ENCODE assay signal across 19 cellular contexts in genomic region chr3:109191431-109191830, GRCh38. TPM values are rescaled to one million over a fixed set of nuclear protein-coding genes. Genes with fewer than 3 reads are reported as not detected.
A peak's percentile ranks its signal among the peaks of the same experiment; 100 is the strongest.
DNase-seq lines count a peak whose midpoint lies in the region; ATAC-seq and TF ChIP-seq lines count a peak whose summit lies in the region.
"Had no signal": no experiment of that assay in that cellular context is flagged by ENCODE, and none has a peak within 500 bp of the region (broad histone marks: within the 10 kb centered on the region; RNA-seq: fewer than 3 reads in every experiment).

No MANE protein-coding gene starts in this region.

- CTCF ChIA-PET in HEK293T (lab: Yijun Ruan, JAX): no interaction called here

- no peaks in the 10 kb centered on the region for H3K9me3 ChIP-seq in ascending aorta
- H3K9me3 ChIP-seq: BLaER1, Caco-2, HAP-1 had no signal

- DNase-seq in EL: peak; percentile 9
- DNase-seq in M059J (ENCODE audit: low read depth): peak; percentile 29
- DNase-seq in kidney glomerular epithelial cell (lab: John Stamatoyannopoulos, UW): peak; percentile 35
- no peak for DNase-seq in HEK293T (ENCODE audit: extremely low spot score)
- no peak for DNase-seq in ascending aorta (ENCODE audit: low spot score in 2 of 2)
- DNase-seq: Caco-2; CD4-positive, CD25-positive, alpha-beta regulatory T cell; CD8-positive, alpha-beta T cell; DMS153; DND-41; GF-D8; GOT3 had no signal

- no peaks in the 10 kb centered on the region for H3K27me3 ChIP-seq in ascending aorta
- H3K27me3 ChIP-seq: BLaER1 had no signal

- ATAC-seq in activated CD4-positive, CD25-positive, alpha-beta regulatory T cell treated with anti-CD3 and anti-CD28 coated beads, Interleukin-2, amount 50 U/mL, for 24 hours: no peak
- ATAC-seq: CD8-positive, alpha-beta T cell had no signal

- no peak overlapping the region for H3K4me3 ChIP-seq in ascending aorta
- H3K4me3 ChIP-seq: BLaER1, HAP-1 had no signal

- H3K4me1 ChIP-seq in ascending aorta: no peaks in the 10 kb centered on the region
- H3K4me1 ChIP-seq: BLaER1, Caco-2 had no signal

- H3K36me3 ChIP-seq in ascending aorta: no peaks in the 10 kb centered on the region
- H3K36me3 ChIP-seq: BLaER1, HAP-1 had no signal

- H3K27ac ChIP-seq in ascending aorta: no peak overlapping the region
- H3K27ac ChIP-seq: 22Rv1, BLaER1, C4-2B had no signal

- POLR2A ChIA-PET in HEK293T (lab: Yijun Ruan, JAX): no interaction called here

- intact Hi-C loops in ascending aorta (cut with DNase I): no loop called here

- TF ChIP-seq CTCF in ascending aorta (IDR thresholded peaks at IDR 0.05): no peak

TF ChIP-seq in HEK293T, 16 proteins besides CTCF, POLR2A, EP300 and RAD21:
- no peak for TF ChIP-seq CTBP1 (IDR thresholded peaks at IDR 0.05; ENCODE audit: borderline replicate concordance)
- TF ChIP-seq L3MBTL2 (conservative IDR thresholded peaks at IDR 0.05): no peak
- TF ChIP-seq SP1 (IDR thresholded peaks at IDR 0.05): no peak
- no peak for TF ChIP-seq LEF1 (IDR thresholded peaks at IDR 0.05; ENCODE audit: borderline replicate concordance)
- no peak for TF ChIP-seq FOXK2 (IDR thresholded peaks at IDR 0.05)
- TF ChIP-seq HDGF (IDR thresholded peaks at IDR 0.05; ENCODE audit: borderline replicate concordance): no peak
- TF ChIP-seq FOXA1 (IDR thresholded peaks at IDR 0.05): no peak
- no peak for TF ChIP-seq ZNF384 (IDR thresholded peaks at IDR 0.05)

RNA-seq across cellular contexts. Expression of gene C3orf85, which starts 54.9 kb away (rescaled TPM):
- total RNA-seq in M059J (2014; rRNA removed; shearing (Covaris generic)): not detected in 2 replicates
- not detected for total RNA-seq in ascending aorta
- total RNA-seq: B cell; CD4-positive, CD25-positive, alpha-beta regulatory T cell; CD8-positive, alpha-beta T cell; G401 had no signal

Comparison
In these comparisons a context has a peak if more than half of its experiments do, and no peak if none do; other contexts are left out.
1. DNase-seq: peak in EL (single experiment), M059J (single experiment) and kidney glomerular epithelial cell (single experiment); none in HEK293T (single experiment) and ascending aorta (0 of 2).